1 cellular context compared by ENCODE assay signal in the genomic region with DNA sequence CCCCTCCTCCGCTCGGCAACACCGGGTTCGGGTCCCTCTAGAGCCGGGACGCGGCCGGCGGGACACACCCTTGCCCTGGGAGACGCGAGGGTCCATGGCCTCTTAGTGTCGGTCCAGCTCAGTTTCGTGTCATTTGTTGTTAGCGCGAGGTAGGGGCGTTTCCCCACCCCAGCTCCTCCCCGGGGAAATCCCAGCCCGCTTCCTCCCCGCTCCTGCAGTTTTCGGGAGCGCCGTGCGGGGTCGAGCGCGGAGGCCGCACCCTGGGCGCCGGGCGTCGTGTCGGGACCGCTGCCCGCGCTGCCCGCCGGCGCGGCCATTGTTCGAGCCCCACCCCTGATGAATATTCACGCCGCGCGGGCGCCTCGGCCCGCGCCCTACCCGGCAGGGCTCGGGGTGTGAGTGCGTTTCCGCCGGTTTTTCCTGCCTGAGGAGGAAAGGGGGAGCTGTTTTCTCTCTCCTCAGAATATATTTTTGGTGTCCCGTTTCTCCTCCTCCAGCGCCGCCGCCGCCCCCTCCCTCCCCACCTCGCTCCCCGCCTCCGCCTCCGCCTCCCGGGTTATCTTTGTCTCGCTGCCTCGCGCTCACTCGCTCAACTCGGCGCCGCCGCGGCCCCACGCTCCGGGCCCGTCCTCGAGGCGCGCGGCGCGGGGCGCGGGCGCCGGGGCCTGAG.
TF ChIP-seq lines count a peak whose summit lies in the region.

MAP4K4 (plus strand) TSS at position 584 of the 670 bp plus-strand sequence. CDS start 374 bp downstream, outside the sequence.

TF ChIP-seq in HepG2, 621 proteins besides CTCF, POLR2A, EP300 and RAD21 (continued from another document):
- TF ChIP-seq TFAP4 (IDR thresholded peaks at IDR 0.05; ENCODE audit: borderline replicate concordance, low read depth), result no peak
- TF ChIP-seq ZFP91 (CRISPR knock-in tag; IDR thresholded peaks at IDR 0.05; ENCODE audit: borderline replicate concordance), result peak; percentile 77; the same call in 1 of the 2 replicates
- TF ChIP-seq PRMT3 (CRISPR knock-in tag; IDR thresholded peaks at IDR 0.05; ENCODE audit: borderline replicate concordance, low read depth), result 0 out of 2 replicates have a peak, but pooled peaks have one; percentile 85
- TF ChIP-seq ZNF251 (CRISPR knock-in tag; IDR thresholded peaks at IDR 0.05), result no peak
- TF ChIP-seq ATF2 (CRISPR knock-in tag; IDR thresholded peaks at IDR 0.05), result peak; percentile 22; the same call in 1 of the 2 replicates
- peak; percentile 91; the same call in 1 of the 2 replicates for TF ChIP-seq EED (CRISPR knock-in tag; IDR thresholded peaks at IDR 0.05)
- peak; percentile 69; the same call in 1 of the 2 replicates for TF ChIP-seq EEA1 (CRISPR knock-in tag; IDR thresholded peaks at IDR 0.05; ENCODE audit: borderline replicate concordance)
- TF ChIP-seq ELF3 (CRISPR knock-in tag; IDR thresholded peaks at IDR 0.05), result peak; percentile 37
- no peak for TF ChIP-seq ZNF816 (CRISPR knock-in tag; IDR thresholded peaks at IDR 0.05; ENCODE audit: borderline replicate concordance)
- TF ChIP-seq YY1 (IDR thresholded peaks at IDR 0.05; ENCODE audit: insufficient read depth, insufficient replicate concordance, low read depth, low read length), result peak; percentile 95
- peak; percentile 69 for TF ChIP-seq AGO1 (IDR thresholded peaks at IDR 0.05; ENCODE audit: low read depth, low read length, poor library complexity, severe bottlenecking)
- no peak for TF ChIP-seq DBP (CRISPR knock-in tag; IDR thresholded peaks at IDR 0.05; ENCODE audit: not compliant biosample characterization)
- TF ChIP-seq, protein P1, sequence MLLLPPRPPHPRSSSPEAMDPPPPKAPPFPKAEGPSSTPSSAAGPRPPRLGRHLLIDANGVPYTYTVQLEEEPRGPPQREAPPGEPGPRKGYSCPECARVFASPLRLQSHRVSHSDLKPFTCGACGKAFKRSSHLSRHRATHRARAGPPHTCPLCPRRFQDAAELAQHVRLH (CRISPR knock-in tag; IDR thresholded peaks at IDR 0.05; ENCODE audit: borderline replicate concordance, low read depth), result peak; percentile 41; the same call in 1 of the 2 replicates
- TF ChIP-seq HNF1B (CRISPR knock-in tag; IDR thresholded peaks at IDR 0.05), result peak; percentile 55; the same call in 1 of the 2 replicates
- peak; percentile 1; the same call in 1 of the 2 replicates for TF ChIP-seq ZNF839 (CRISPR knock-in tag; IDR thresholded peaks at IDR 0.05; ENCODE audit: borderline replicate concordance)
- TF ChIP-seq RFX5 (IDR thresholded peaks at IDR 0.05; ENCODE audit: low read depth, low read length), result peak; percentile 86
- no peak for TF ChIP-seq ZMYM2 (CRISPR knock-in tag; IDR thresholded peaks at IDR 0.05)
- peak; percentile 11; the same call in 1 of the 2 replicates for TF ChIP-seq ZNF558 (CRISPR knock-in tag; IDR thresholded peaks at IDR 0.05; ENCODE audit: borderline replicate concordance)
- TF ChIP-seq ZSCAN25 (CRISPR knock-in tag; IDR thresholded peaks at IDR 0.05), result peak; percentile 71; the same call in 1 of the 2 replicates
- TF ChIP-seq, protein P2, sequence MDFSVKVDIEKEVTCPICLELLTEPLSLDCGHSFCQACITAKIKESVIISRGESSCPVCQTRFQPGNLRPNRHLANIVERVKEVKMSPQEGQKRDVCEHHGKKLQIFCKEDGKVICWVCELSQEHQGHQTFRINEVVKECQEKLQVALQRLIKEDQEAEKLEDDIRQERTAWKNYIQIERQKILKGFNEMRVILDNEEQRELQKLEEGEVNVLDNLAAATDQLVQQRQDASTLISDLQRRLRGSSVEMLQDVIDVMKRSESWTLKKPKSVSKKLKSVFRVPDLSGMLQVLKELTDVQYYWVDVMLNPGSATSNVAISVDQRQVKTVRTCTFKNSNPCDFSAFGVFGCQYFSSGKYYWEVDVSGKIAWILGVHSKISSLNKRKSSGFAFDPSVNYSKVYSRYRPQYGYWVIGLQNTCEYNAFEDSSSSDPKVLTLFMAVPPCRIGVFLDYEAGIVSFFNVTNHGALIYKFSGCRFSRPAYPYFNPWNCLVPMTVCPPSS (IDR thresholded peaks at IDR 0.05), result no peak
- no peak for TF ChIP-seq KLF9 (CRISPR knock-in tag; IDR thresholded peaks at IDR 0.05; ENCODE audit: low read depth)
- TF ChIP-seq REST (IDR thresholded peaks at IDR 0.05; ENCODE audit: borderline replicate concordance in 1 of 2, low read depth in 1 of 2, low read length in 2 of 2), result peak in 1 of 2 experiments; percentile 37; a peak in 1 of 4 replicates
TF ChIP-seq in HepG2: peak in this region for 232.
